Comparison of ENCODE assay signal across 30 cellular contexts in genomic region chrX:8801041-8801599, GRCh38. TPM values are rescaled to one million over a fixed set of nuclear protein-coding genes. Genes with fewer than 3 reads are reported as not detected.
DNase-seq lines count a peak whose midpoint lies in the region; FAIRE-seq and TF ChIP-seq lines count a peak whose summit lies in the region.
"Had no signal": no experiment of that assay in that cellular context is flagged by ENCODE, and none has a peak within 500 bp of the region (broad histone marks: within the 10 kb centered on the region; RNA-seq: fewer than 3 reads in every experiment).

Gene FAM9A, minus strand, starts transcription at chrX:8801383. Its CDS starts 1,212 bp downstream, at chrX:8800171.

- no peak within 1 kb of the TSS for H3K9ac ChIP-seq in H1 (replicated peaks in 1 of 4; ENCODE audit: extremely low read depth in 1 of 4, low read depth in 3 of 4, low read length in 3 of 4)
- H3K9ac ChIP-seq: BLaER1 had no signal

- no peak for TF ChIP-seq RAD21 in H1 (IDR thresholded peaks at IDR 0.05 in 1 of 2, conservative IDR thresholded peaks at IDR 0.05 in 1 of 2; ENCODE audit: low read depth in 2 of 2, low read length in 2 of 2)

- no peak for TF ChIP-seq CTCF in H1 (IDR thresholded peaks at IDR 0.05; ENCODE audit: control extremely low read depth in 1 of 3, insufficient read depth in 1 of 3, low read depth in 1 of 3, low read length in 3 of 3)
- TF ChIP-seq CTCF in testis (IDR thresholded peaks at IDR 0.05), result no peak
- TF ChIP-seq CTCF in A673 (conservative IDR thresholded peaks at IDR 0.05; ENCODE audit: low read depth, low read length), result no peak

- H3K79me2 ChIP-seq in H1 (ENCODE audit: control insufficient read depth in 1 of 2, insufficient read depth in 2 of 2, low read length in 2 of 2), result no peaks in the 10 kb centered on the region

- POLR2A ChIA-PET in H1 (lab: Charles Lee; ENCODE audit: partially characterized antibody), result no interaction called here
- POLR2A ChIA-PET in A673 (lab: Charles Lee; ENCODE audit: low non-redundant PET), result no interaction called here

- H3K36me3 ChIP-seq in H7 (replicated peaks; ENCODE audit: control insufficient read depth, insufficient read depth, low read length), result no peaks in the 10 kb centered on the region
- H3K36me3 ChIP-seq in H1 (ENCODE audit: control insufficient read depth in 2 of 4, insufficient read depth in 4 of 4, low read length in 3 of 4), result no peaks in the 10 kb centered on the region
- no peaks in the 10 kb centered on the region for H3K36me3 ChIP-seq in testis (ENCODE audit: low read depth, missing control alignments)
- no peaks in the 10 kb centered on the region for H3K36me3 ChIP-seq in A673 (ENCODE audit: insufficient read depth, low read length, poor library complexity, severe bottlenecking)
- H3K36me3 ChIP-seq: BE2C, BLaER1 had no signal

- H2AFZ ChIP-seq in H1 (ENCODE audit: low read length), result no peak within 1 kb of the TSS

- H3K4me1 ChIP-seq in H1 (replicated peaks in 1 of 4; ENCODE audit: control insufficient read depth in 3 of 4, insufficient read depth in 4 of 4, low read length in 3 of 4), result no peaks in the 10 kb centered on the region
- H3K4me1 ChIP-seq in testis, result no peaks in the 10 kb centered on the region
- no peaks in the 10 kb centered on the region for H3K4me1 ChIP-seq in A673 (ENCODE audit: insufficient read depth, low read length, poor library complexity, severe bottlenecking)
- H3K4me1 ChIP-seq: A549, BE2C had no signal

- no peak within 1 kb of the TSS for H2AK5ac ChIP-seq in H1 (ENCODE audit: low read depth, low read length)

- H3K56ac ChIP-seq in H1 (replicated peaks; ENCODE audit: insufficient read length, low read depth, low read length), result no peak within 1 kb of the TSS

- no peak within 1 kb of the TSS for H3K18ac ChIP-seq in H1 (ENCODE audit: extremely low read depth, low read length)

- H3K23me2 ChIP-seq in H1 (ENCODE audit: low read depth, low read length), result no peaks in the 10 kb centered on the region

- no peak within 1 kb of the TSS for H3K4me2 ChIP-seq in H1 (ENCODE audit: insufficient read depth in 1 of 2, low read depth in 2 of 2, low read length in 2 of 2)
- H3K4me2 ChIP-seq: A549, BLaER1 had no signal

- no peak within 1 kb of the TSS for H2BK120ac ChIP-seq in H1 (replicated peaks; ENCODE audit: low read depth, low read length)

- no peak for TF ChIP-seq EP300 in H1 (IDR thresholded peaks at IDR 0.05; ENCODE audit: borderline replicate concordance in 1 of 2, low read depth in 2 of 2, low read length in 2 of 2)

- H4K8ac ChIP-seq in H1 (ENCODE audit: extremely low read depth, insufficient read depth, low read length), result peak within 1 kb of the TSS; percentile 79

- H2BK15ac ChIP-seq in H1 (ENCODE audit: low read length), result no peak within 1 kb of the TSS

- WGBS in H1 (ENCODE audit: extremely low coverage in 1 of 2, insufficient coverage in 1 of 2, insufficient read length in 1 of 2, insufficient replicate concordance in 2 of 2, low coverage in 1 of 2, low lambda C conversion rate in 2 of 2, missing lambda C conversion rate in 1 of 2), 2 experiments, result no CpG with 5 or more reads among the region's 32 CpGs
- 66% methylated on average over 29 of the region's 32 CpGs; no CpG with 5 or more reads in 1 of the 2 donors for WGBS in testis, 2 donors

- BruUV-seq in A673 (replicated peaks; lab: Mats Ljungman, UMichigan), result no TSS peak

- no peak within 1 kb of the TSS for H4K91ac ChIP-seq in H1 (replicated peaks; ENCODE audit: insufficient read length, low read length)

- no peak for FAIRE-seq in H1 (lab: Jason Lieb, UNC)
- FAIRE-seq: A549, GM12878, GM12892, GM18507 had no signal

- DNase-seq in H7 (peak; percentile 18), H1 (ENCODE audit: low read depth in 1 of 2, low spot score in 2 of 2) (no peak), testis (peak; percentile 68), A673 (ENCODE audit: low spot score) (no peak), HCEC 1CT (no peak)
- DNase-seq: ACHN; BE2C; C1 segment of cervical spinal cord; CD4-positive, alpha-beta memory T cell; CD4-positive, CD25-positive, alpha-beta regulatory T cell; CD8-positive, alpha-beta memory T cell; COR-L47; DMS 273 treated with DMSO at 0.1 percent for 48 hours; DMS153; DMS53; DMS79; DND-41; EL; GDM1 had no signal

- H4K5ac ChIP-seq in H1 (ENCODE audit: insufficient read length, low read depth, low read length), result no peak within 1 kb of the TSS

- intact Hi-C loops in testis (cut with DNase I; ENCODE audit: low total_unique reads), result no loop called here
- intact Hi-C loops in A673 (cut with micrococcal nuclease; ENCODE audit: unreplicated experiment), result no loop called here

- no peak within 1 kb of the TSS for H2BK5ac ChIP-seq in H1 (ENCODE audit: low read depth, low read length)

- CTCF ChIA-PET in H1 (lab: Charles Lee; ENCODE audit: partially characterized antibody), result no interaction called here
- CTCF ChIA-PET in A673 (lab: Charles Lee), result no interaction called here

- no peak within 1 kb of the TSS for H3K23ac ChIP-seq in H1 (ENCODE audit: insufficient read length)

- H3K9me3 ChIP-seq in H1 (ENCODE audit: insufficient read depth in 2 of 2, low read depth in 1 of 2, low read length in 1 of 2), result no peaks in the 10 kb centered on the region
- no peaks in the 10 kb centered on the region for H3K9me3 ChIP-seq in testis
- no peaks in the 10 kb centered on the region for H3K9me3 ChIP-seq in A673 (ENCODE audit: low read depth, low read length, poor library complexity, severe bottlenecking)
- H3K9me3 ChIP-seq: A549, BE2C had no signal

- TF ChIP-seq POLR2A in H1 (IDR thresholded peaks at IDR 0.05; ENCODE audit: control extremely low read depth in 1 of 2, low read depth in 2 of 2, low read length in 2 of 2), result no peak
- TF ChIP-seq POLR2A in testis (IDR thresholded peaks at IDR 0.05), result no peak

- H3K79me1 ChIP-seq in H1 (ENCODE audit: low read depth, low read length), result no peaks in the 10 kb centered on the region

- no peak within 1 kb of the TSS for H2BK20ac ChIP-seq in H1 (ENCODE audit: low read length)

- H3K4me3 ChIP-seq in H7 (ENCODE audit: insufficient read depth, low read depth, low read length) (no peak within 1 kb of the TSS), H1 (ENCODE audit: extremely low read depth in 1 of 4, insufficient read depth in 2 of 4, low read depth in 3 of 4, low read length in 4 of 4) (no peak within 1 kb of the TSS), testis (peak within 1 kb of the TSS; percentile 13 to 18), A673 (ENCODE audit: low read depth, low read length, poor library complexity, severe bottlenecking) (no peak within 1 kb of the TSS)
- H3K4me3 ChIP-seq: A549, BLaER1, GM12878 had no signal

- no peak within 1 kb of the TSS for H3K14ac ChIP-seq in H1 (ENCODE audit: insufficient read length)

- H3K4ac ChIP-seq in H1 (replicated peaks; ENCODE audit: insufficient read length, low read depth, low read length), result no peak within 1 kb of the TSS

- H3K27ac ChIP-seq in H1 (ENCODE audit: low read depth, low read length), result no peak within 1 kb of the TSS
- no peak within 1 kb of the TSS for H3K27ac ChIP-seq in testis
- H3K27ac ChIP-seq in A673 (ENCODE audit: low read depth, low read length, poor library complexity, severe bottlenecking), result no peak within 1 kb of the TSS
- H3K27ac ChIP-seq: 22Rv1, A549, BLaER1 had no signal

- H2BK12ac ChIP-seq in H1 (ENCODE audit: low read depth, low read length), result no peak within 1 kb of the TSS

- H3K27me3 ChIP-seq in H7 (ENCODE audit: control insufficient read depth, insufficient read depth, low read length) (no peaks in the 10 kb centered on the region), H1 (replicated peaks in 1 of 4; ENCODE audit: control insufficient read depth in 3 of 4, extremely low read depth in 1 of 4, insufficient read depth in 3 of 4, low read length in 3 of 4) (no peaks in the 10 kb centered on the region), testis (no peaks in the 10 kb centered on the region), A673 (replicated peaks; ENCODE audit: insufficient read depth, low read depth, low read length, poor library complexity) (no peaks in the 10 kb centered on the region)
- H3K27me3 ChIP-seq: BE2C, BLaER1 had no signal

- no peaks in the 10 kb centered on the region for H4K20me1 ChIP-seq in H1 (replicated peaks in 1 of 2; ENCODE audit: control insufficient read depth in 1 of 2, insufficient read depth in 2 of 2, low read length in 2 of 2)
- H4K20me1 ChIP-seq: BLaER1 had no signal

TF ChIP-seq in H1, 55 proteins besides CTCF, POLR2A, EP300 and RAD21:
- TF ChIP-seq MAX (IDR thresholded peaks at IDR 0.05), result peak; percentile 23; the same call in 1 of the 2 replicates
- no peak for TF ChIP-seq POU5F1 (IDR thresholded peaks at IDR 0.05; ENCODE audit: low read depth, low read length)

RNA-seq across cellular contexts. Expression of gene FAM9A, which starts in this region (rescaled TPM):
- not detected in 2 replicates for total RNA-seq in H7 (2014; rRNA removed; shearing (Covaris generic))
- not detected in 2 replicates for total RNA-seq in H1 (2021; fragmentation: NEBNext Ultra II Directional; extraction: Animal tissue kit (Norgen Biotek cat#: 25700))
- polyA plus RNA-seq in H1 (2011; rRNA removed) (not detected in 2 replicates), testis (ENCODE audit: insufficient read depth, low read depth, low replicate concordance) (2.0 TPM)
- polyA plus RNA-seq in H1 (2011; cell fraction: cytosol; rRNA removed), result not detected
- not detected for polyA plus RNA-seq in H1 (2011; cell fraction: nucleus; rRNA removed)
- not detected in 4 replicates for polyA plus RNA-seq in H1 (2012, experiment 1 of 2)
- not detected for polyA plus RNA-seq in H1 (2012, experiment 2 of 2)
- not detected for polyA plus RNA-seq in H1 (2013, experiment 1 of 2)
- polyA plus RNA-seq in H1 (2013, experiment 2 of 2), result not detected
- not detected in 2 replicates for polyA minus RNA-seq in H1 (2011; rRNA and poly(A)+ RNA removed)
- not detected for polyA minus RNA-seq in H1 (2011; cell fraction: cytosol; rRNA and poly(A)+ RNA removed)
- not detected for polyA minus RNA-seq in H1 (2011; cell fraction: nucleus; rRNA and poly(A)+ RNA removed)
- total RNA-seq in testis (1 to 10 TPM; 1.8 to 2.8 TPM), A673 (2021) (not detected in 2 replicates)
- total RNA-seq: A172; CD4-positive, alpha-beta memory T cell; CD4-positive, CD25-positive, alpha-beta regulatory T cell; CD8-positive, alpha-beta memory T cell; Daoy; G401; GM12878 had no signal
- polyA plus RNA-seq: A549; AG04450; CD14-positive monocyte; CD4-positive, alpha-beta memory T cell; CD4-positive, CD25-positive, alpha-beta regulatory T cell; CD8-positive, alpha-beta memory T cell; GM12878 had no signal

Comparison
In these comparisons a context has a peak if more than half of its experiments do, and no peak if none do; other contexts are left out.
1. Peak in DNase-seq in H7; RNA of the gene not detected or under 1 TPM.
2. H3K4me3 ChIP-seq: peak in testis (2 of 2); none in H7 (single experiment), H1 (0 of 4) and A673 (single experiment).